1 cellular context compared by ENCODE assay signal in the genomic region with DNA sequence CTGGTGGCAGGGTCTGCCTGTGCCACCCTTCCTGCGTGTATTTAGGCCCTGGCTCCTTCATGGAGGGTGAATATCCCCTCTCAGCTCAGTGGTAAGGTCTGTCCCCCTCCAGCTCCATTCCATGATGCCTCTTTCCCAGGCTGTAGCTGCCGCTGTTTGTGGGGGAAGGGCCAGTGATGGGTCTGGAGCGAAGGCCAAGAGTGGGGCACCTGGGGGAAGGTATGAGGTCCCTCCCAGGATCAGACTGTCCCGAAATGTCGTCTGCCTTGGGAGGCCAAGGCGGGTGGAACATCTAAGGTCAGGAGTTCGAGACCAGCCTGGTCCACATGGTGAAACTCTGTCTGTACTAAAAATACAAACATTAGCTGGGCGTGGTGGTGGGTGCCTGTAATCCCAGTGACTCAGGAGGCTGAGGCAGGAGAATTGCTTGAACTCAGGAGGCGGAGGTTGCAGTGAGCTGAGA.
TF ChIP-seq lines count a peak whose summit lies in the region.

No MANE protein-coding gene starts in this region.

TF ChIP-seq in K562, 482 proteins besides CTCF, POLR2A, EP300 and RAD21:
- TF ChIP-seq SMARCA4 (IDR thresholded peaks at IDR 0.05) (peak; percentile 19; the same call in 1 of the 2 replicates), HDGF (IDR thresholded peaks at IDR 0.05) (0 out of 2 replicates have a peak, but pooled peaks have one; percentile 29), HDAC2 (IDR thresholded peaks at IDR 0.05) (0 out of 2 replicates have a peak, but pooled peaks have one; percentile 34), TEAD1 (CRISPR knock-in tag; IDR thresholded peaks at IDR 0.05) (peak in 1 of 2 experiments; percentile 15; a peak in 1 of 4 replicates), THRAP3 (IDR thresholded peaks at IDR 0.05; ENCODE audit: borderline replicate concordance) (no peak), CBFB (CRISPR knock-in tag; IDR thresholded peaks at IDR 0.05) (0 out of 2 replicates have a peak, but pooled peaks have one; percentile 32), SUPT5H (IDR thresholded peaks at IDR 0.05) (0 out of 2 replicates have a peak, but pooled peaks have one; percentile 29), MEF2D (tag; conservative IDR thresholded peaks at IDR 0.05; ENCODE audit: low read depth) (0 out of 2 replicates have a peak, but pooled peaks have one; percentile 31), NFE2 (IDR thresholded peaks at IDR 0.05; ENCODE audit: low read depth) (0 out of 2 replicates have a peak, but pooled peaks have one; percentile 13), CEBPB (tag; IDR thresholded peaks at IDR 0.05) (peak; percentile 6; the same call in 1 of the 2 replicates), CXXC5 (CRISPR knock-in tag; IDR thresholded peaks at IDR 0.05) (no peak), ZNF316 (IDR thresholded peaks at IDR 0.05) (0 out of 2 replicates have a peak, but pooled peaks have one; percentile 13), DPF2 (IDR thresholded peaks at IDR 0.05) (peak; percentile 50; the same call in 1 of the 2 replicates), SAP30 (IDR thresholded peaks at IDR 0.05; ENCODE audit: borderline replicate concordance, insufficient read depth, low read depth, low read length, poor library complexity, severe bottlenecking) (peak; percentile 35), PHB2 (IDR thresholded peaks at IDR 0.05; ENCODE audit: low read depth) (no peak)
- TF ChIP-seq, protein P1, sequence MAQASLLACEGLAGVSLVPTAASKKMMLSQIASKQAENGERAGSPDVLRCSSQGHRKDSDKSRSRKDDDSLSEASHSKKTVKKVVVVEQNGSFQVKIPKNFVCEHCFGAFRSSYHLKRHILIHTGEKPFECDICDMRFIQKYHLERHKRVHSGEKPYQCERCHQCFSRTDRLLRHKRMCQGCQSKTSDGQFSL (CRISPR knock-in tag; IDR thresholded peaks at IDR 0.05), result peak; percentile 79
- TF ChIP-seq, protein P1 (tag; IDR thresholded peaks at IDR 0.05), result no peak
- TF ChIP-seq, protein P2, sequence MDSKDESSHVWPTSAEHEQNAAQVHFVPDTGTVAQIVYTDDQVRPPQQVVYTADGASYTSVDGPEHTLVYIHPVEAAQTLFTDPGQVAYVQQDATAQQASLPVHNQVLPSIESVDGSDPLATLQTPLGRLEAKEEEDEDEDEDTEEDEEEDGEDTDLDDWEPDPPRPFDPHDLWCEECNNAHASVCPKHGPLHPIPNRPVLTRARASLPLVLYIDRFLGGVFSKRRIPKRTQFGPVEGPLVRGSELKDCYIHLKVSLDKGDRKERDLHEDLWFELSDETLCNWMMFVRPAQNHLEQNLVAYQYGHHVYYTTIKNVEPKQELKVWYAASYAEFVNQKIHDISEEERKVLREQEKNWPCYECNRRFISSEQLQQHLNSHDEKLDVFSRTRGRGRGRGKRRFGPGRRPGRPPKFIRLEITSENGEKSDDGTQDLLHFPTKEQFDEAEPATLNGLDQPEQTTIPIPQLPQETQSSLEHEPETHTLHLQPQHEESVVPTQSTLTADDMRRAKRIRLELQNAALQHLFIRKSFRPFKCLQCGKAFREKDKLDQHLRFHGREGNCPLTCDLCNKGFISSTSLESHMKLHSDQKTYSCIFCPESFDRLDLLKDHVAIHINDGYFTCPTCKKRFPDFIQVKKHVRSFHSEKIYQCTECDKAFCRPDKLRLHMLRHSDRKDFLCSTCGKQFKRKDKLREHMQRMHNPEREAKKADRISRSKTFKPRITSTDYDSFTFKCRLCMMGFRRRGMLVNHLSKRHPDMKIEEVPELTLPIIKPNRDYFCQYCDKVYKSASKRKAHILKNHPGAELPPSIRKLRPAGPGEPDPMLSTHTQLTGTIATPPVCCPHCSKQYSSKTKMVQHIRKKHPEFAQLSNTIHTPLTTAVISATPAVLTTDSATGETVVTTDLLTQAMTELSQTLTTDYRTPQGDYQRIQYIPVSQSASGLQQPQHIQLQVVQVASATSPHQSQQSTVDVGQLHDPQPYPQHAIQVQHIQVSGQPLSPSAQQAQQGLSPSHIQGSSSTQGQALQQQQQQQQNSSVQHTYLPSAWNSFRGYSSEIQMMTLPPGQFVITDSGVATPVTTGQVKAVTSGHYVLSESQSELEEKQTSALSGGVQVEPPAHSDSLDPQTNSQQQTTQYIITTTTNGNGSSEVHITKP (IDR thresholded peaks at IDR 0.05; ENCODE audit: partially characterized antibody), result peak; percentile 2
- TF ChIP-seq, protein P3, sequence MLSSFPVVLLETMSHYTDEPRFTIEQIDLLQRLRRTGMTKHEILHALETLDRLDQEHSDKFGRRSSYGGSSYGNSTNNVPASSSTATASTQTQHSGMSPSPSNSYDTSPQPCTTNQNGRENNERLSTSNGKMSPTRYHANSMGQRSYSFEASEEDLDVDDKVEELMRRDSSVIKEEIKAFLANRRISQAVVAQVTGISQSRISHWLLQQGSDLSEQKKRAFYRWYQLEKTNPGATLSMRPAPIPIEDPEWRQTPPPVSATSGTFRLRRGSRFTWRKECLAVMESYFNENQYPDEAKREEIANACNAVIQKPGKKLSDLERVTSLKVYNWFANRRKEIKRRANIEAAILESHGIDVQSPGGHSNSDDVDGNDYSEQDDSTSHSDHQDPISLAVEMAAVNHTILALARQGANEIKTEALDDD (IDR thresholded peaks at IDR 0.05), result no peak
- TF ChIP-seq, protein P4, sequence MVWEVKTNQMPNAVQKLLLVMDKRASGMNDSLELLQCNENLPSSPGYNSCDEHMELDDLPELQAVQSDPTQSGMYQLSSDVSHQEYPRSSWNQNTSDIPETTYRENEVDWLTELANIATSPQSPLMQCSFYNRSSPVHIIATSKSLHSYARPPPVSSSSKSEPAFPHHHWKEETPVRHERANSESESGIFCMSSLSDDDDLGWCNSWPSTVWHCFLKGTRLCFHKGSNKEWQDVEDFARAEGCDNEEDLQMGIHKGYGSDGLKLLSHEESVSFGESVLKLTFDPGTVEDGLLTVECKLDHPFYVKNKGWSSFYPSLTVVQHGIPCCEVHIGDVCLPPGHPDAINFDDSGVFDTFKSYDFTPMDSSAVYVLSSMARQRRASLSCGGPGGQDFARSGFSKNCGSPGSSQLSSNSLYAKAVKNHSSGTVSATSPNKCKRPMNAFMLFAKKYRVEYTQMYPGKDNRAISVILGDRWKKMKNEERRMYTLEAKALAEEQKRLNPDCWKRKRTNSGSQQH (CRISPR knock-in tag; IDR thresholded peaks at IDR 0.05), result 0 out of 2 replicates have a peak, but pooled peaks have one; percentile 16
